ENCODE assay signal across 29 cellular contexts in the genomic region with DNA sequence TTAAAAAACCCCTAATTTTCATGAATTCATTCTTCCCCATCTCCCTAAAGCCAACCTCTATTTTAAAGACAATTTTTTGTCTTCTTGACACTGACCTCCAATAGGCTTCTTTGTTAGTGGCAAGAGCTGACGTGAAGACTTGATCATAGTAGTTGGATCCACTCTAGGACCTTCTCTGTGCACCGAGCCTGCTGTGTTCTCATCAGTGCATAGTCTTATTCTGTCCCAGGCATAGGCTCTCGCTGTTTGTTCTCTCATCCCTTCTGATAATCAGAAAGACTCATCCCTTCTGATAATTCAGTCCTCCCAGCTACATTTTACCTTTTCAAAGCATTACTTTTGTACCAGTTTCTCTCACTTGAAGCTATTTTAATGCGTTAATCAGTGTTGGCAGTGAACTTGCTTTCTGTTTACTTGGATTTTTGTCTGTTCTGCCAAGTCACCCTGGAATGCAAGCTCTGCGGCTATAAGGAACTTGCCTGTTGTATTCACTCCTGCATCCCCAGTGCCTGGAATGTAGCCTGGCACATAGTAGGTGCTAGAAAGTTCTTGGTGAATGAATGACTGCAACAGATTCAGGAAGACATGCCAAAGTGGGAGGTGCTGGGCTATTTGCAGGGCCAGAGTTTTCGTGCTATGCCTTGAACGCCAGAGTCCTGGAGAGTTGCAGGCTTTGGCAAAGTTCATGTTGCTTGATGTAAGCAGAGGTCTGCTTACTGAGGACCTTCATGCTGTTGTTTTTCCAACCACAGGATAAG.
DNase-seq lines count a peak whose midpoint lies in the region; ATAC-seq, FAIRE-seq and TF ChIP-seq lines count a peak whose summit lies in the region.
"Had no signal": no experiment of that assay in that cellular context is flagged by ENCODE, and none has a peak within 500 bp of the region (broad histone marks: within the 10 kb centered on the region; RNA-seq: fewer than 3 reads in every experiment).

No MANE protein-coding gene starts in this region.

- TF ChIP-seq POLR2A in heart left ventricle (IDR thresholded peaks at IDR 0.05) (no peak), vagina (IDR thresholded peaks at IDR 0.05) (no peak)

- ATAC-seq in Right ventricle myocardium superior (ENCODE audit: poor library complexity) (peak; percentile 82), heart left ventricle (peak; percentile 67 to 79 (median 72))
- ATAC-seq: activated naive CD4-positive, alpha-beta T cell treated with anti-CD3 and anti-CD28 coated beads, Interleukin-2, amount 50 U/mL, for 72 hours; natural killer cell treated with Interleukin-12 subunit alpha and Interleukin-12 subunit beta and Interleukin-15 and Interleukin-18, amount 100 ng/mL, for 72 hours; stimulated activated memory B cell treated with anti-CD40 and anti-IgM and Interleukin-4, amounts not matched to agents 10 μg/mL and 1 μg/mL and 100 μg/mL, for 72 hours had no signal

- FAIRE-seq in HTR-8/SVneo (lab: Jason Lieb, UNC): no peak
- FAIRE-seq: D721Med, GM18507, GM19239 had no signal

- no peak overlapping the region for H2BK15ac ChIP-seq in mesendoderm (replicated peaks; ENCODE audit: low read depth)

- no peak overlapping the region for H2BK120ac ChIP-seq in mesendoderm (ENCODE audit: low read depth, low read length)

- no peak overlapping the region for H3K18ac ChIP-seq in mesendoderm (ENCODE audit: low read length)

- no peak overlapping the region for H3K23ac ChIP-seq in mesendoderm (ENCODE audit: low read length)

- H3K4me2 ChIP-seq in mesendoderm (ENCODE audit: low read length): no peak overlapping the region

- WGBS in heart left ventricle, 4 donors: 42 to 60% (median 45%) methylated on average over 6 to 7 of the region's 7 CpGs
- no CpG with 5 or more reads among the region's 7 CpGs for WGBS in mesendoderm (ENCODE audit: extremely low coverage, insufficient coverage, low lambda C conversion rate)

- no peaks in the 10 kb centered on the region for H3K79me1 ChIP-seq in mesendoderm (ENCODE audit: low read length)

- H3K79me2 ChIP-seq in mesendoderm (ENCODE audit: control insufficient read depth, insufficient read depth, low read length): no peaks in the 10 kb centered on the region

- peaks cover 0 to 4% (median 0%) of the 10 kb centered on the region in 12 donors for H3K9me3 ChIP-seq in heart left ventricle
- H3K9me3 ChIP-seq in vagina: no peaks in the 10 kb centered on the region
- H3K9me3 ChIP-seq: SJCRH30, upper lobe of left lung had no signal

- DNase-seq in Right ventricle myocardium superior (no peak), cardiac septum (ENCODE audit: low spot score) (no peak), heart left ventricle (peak in 3 of 5 donors; percentile 22 to 42 (median 36)), mesendoderm (peak; percentile 23), HTR-8/SVneo (ENCODE audit: insufficient read length, low spot score) (no peak), NCI-H446 (lab: John Stamatoyannopoulos, UW) (no peak), vagina (ENCODE audit: extremely low spot score in 2 of 2) (no peak), NCI-H1105 treated with DMSO at 0.1 percent for 48 hours (lab: John Stamatoyannopoulos, UW) (no peak)
- DNase-seq: activated B cell treated with CpG ODN at 0.5 μM for 24 hours; activated CD4-positive, alpha-beta T cell treated with anti-CD3 and anti-CD28 coated beads, Interleukin-2, amount 10 ng/mL, durations not matched to agents 7 days and 5 days; activated effector memory CD4-positive, alpha-beta T cell treated with Interleukin-2 at 50 U/mL for 16 hours; CD4-positive, CD25-positive, alpha-beta regulatory T cell; cortex of kidney; effector memory CD4-positive, alpha-beta T cell; HCEC 1CT; Karpas-422; NCI-H146; NCI-H82; occipital lobe; SJCRH30; T1000; upper lobe of left lung had no signal

- H4K5ac ChIP-seq in mesendoderm (ENCODE audit: low read length): no peak overlapping the region

- TF ChIP-seq CTCF in heart left ventricle (IDR thresholded peaks at IDR 0.05): no peak
- no peak for TF ChIP-seq CTCF in vagina (IDR thresholded peaks at IDR 0.05)

- H3K4me3 ChIP-seq in heart left ventricle (no peak overlapping the region), mesendoderm (ENCODE audit: low read length) (no peak overlapping the region), vagina (no peak overlapping the region)
- H3K4me3 ChIP-seq: cardiac muscle cell, SJCRH30, upper lobe of left lung had no signal

- H3K27me3 ChIP-seq in heart left ventricle: no peaks in the 10 kb centered on the region
- H3K27me3 ChIP-seq in mesendoderm (ENCODE audit: insufficient read depth, low read length, poor library complexity): no peaks in the 10 kb centered on the region
- H3K27me3 ChIP-seq in vagina: no peaks in the 10 kb centered on the region
- H3K27me3 ChIP-seq: cardiac muscle cell, SJCRH30, upper lobe of left lung had no signal

- H3K9ac ChIP-seq in mesendoderm (ENCODE audit: low read length): no peak overlapping the region

- intact Hi-C loops in Right ventricle myocardium superior (cut with DNase I) (no loop called here), cardiac septum (cut with DNase I) (no loop called here), heart left ventricle (cut with DNase I) (no loop called here), vagina (cut with DNase I) (no loop called here)

- H3K4me1 ChIP-seq in heart left ventricle (peaks cover 0 to 19% (median 0%) of the 10 kb centered on the region in 12 donors), mesendoderm (ENCODE audit: control insufficient read depth, low read depth, low read length) (no peaks in the 10 kb centered on the region), vagina (peaks cover 8% of the 10 kb centered on the region)
- H3K4me1 ChIP-seq: SJCRH30 had no signal

- peak overlapping the region in 5 of 12 donors; percentile 24 to 59 (median 43) for H3K27ac ChIP-seq in heart left ventricle
- H3K27ac ChIP-seq in mesendoderm (ENCODE audit: low read depth, low read length): no peak overlapping the region
- no peak overlapping the region for H3K27ac ChIP-seq in vagina
- H3K27ac ChIP-seq: cardiac muscle cell, SJCRH30, upper lobe of left lung had no signal

- no peak overlapping the region for H3K56ac ChIP-seq in mesendoderm (ENCODE audit: low read length)

- no peaks in the 10 kb centered on the region for H3K36me3 ChIP-seq in heart left ventricle
- H3K36me3 ChIP-seq in mesendoderm (ENCODE audit: control insufficient read depth, insufficient read depth, low read length): no peaks in the 10 kb centered on the region
- no peaks in the 10 kb centered on the region for H3K36me3 ChIP-seq in vagina
- H3K36me3 ChIP-seq: cardiac muscle cell, SJCRH30, upper lobe of left lung had no signal

- no peak overlapping the region for H4K8ac ChIP-seq in mesendoderm (ENCODE audit: low read depth, low read length)

- no peak overlapping the region for H3K4ac ChIP-seq in mesendoderm (ENCODE audit: low read depth, low read length)

- no peak overlapping the region for H2AK5ac ChIP-seq in mesendoderm (ENCODE audit: low read length)

- H2BK5ac ChIP-seq in mesendoderm (ENCODE audit: low read length): no peak overlapping the region

Comparison
In these comparisons a context has a peak if more than half of its experiments do, and no peak if none do; other contexts are left out.
1. DNase-seq: peak in heart left ventricle (3 of 5) and mesendoderm (single experiment); none in Right ventricle myocardium superior (single experiment), cardiac septum (single experiment), HTR-8/SVneo (single experiment), NCI-H446 (0 of 2), vagina (0 of 2) and NCI-H1105 treated with DMSO at 0.1 percent for 48 hours (single experiment).